24 cellular contexts compared by ENCODE assay signal in the genomic region with DNA sequence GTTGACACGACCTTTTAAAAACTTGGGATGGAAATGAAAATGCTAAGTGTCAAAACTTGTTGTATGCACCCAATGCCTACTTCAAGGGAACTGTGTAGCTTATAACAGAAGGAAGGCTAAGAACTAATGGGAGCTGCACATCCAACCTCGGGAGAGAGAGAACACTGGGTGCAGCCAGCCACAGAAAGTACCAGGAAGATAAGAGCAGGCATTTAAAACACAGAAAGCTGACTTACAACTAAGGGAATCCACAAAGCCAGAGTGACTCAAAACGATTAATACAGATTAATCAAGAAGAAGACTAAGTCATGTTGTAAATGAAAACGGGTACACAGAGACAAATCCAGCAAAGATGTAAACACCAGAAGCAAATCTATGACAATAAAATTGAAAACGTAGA.
DNase-seq lines count a peak whose midpoint lies in the region; ATAC-seq and FAIRE-seq lines count a peak whose summit lies in the region.
"Had no signal": no experiment of that assay in that cellular context is flagged by ENCODE, and none has a peak within 500 bp of the region (broad histone marks: within the 10 kb centered on the region; RNA-seq: fewer than 3 reads in every experiment).

No MANE protein-coding gene starts in this region.

- DNase-seq in Right ventricle myocardium superior (peak; percentile 34), Right ventricle myocardium inferior (ENCODE audit: missing footprints) (no peak), mesenchymal stem cell (peak; percentile 50), NCI-H2029 (lab: John Stamatoyannopoulos, UW) (no peak), left lobe of liver (ENCODE audit: low spot score) (no peak), small intestine (no peak)
- no peak for DNase-seq in effector memory CD8-positive, alpha-beta T cell
- DNase-seq: activated CD8-positive, alpha-beta memory T cell treated with anti-CD3 and anti-CD28 coated beads for 24 hours; activated gamma-delta T cell; caudate nucleus; DMS 273 treated with DMSO at 0.1 percent for 48 hours; effector memory CD4-positive, alpha-beta T cell; foreskin melanocyte; H9; midbrain; NCI-H2029 treated with DMSO at 0.1 percent for 48 hours; NCI-H526; PC-3; stimulated activated naive CD8-positive, alpha-beta T cell treated with anti-CD3 and anti-CD28 coated beads, Interleukin-15, amount 100 ng/mL, for 72 hours had no signal

- H3K36me3 ChIP-seq in mesenchymal stem cell (ENCODE audit: control insufficient read depth in 1 of 2, insufficient read depth in 2 of 2, low read depth in 1 of 2, low read length in 2 of 2) (peaks cover 3 to 26% of the 10 kb centered on the region in 2 experiments), small intestine (ENCODE audit: control insufficient read depth in 2 of 2, insufficient read depth in 2 of 2, low read length in 2 of 2) (no peaks in the 10 kb centered on the region)

- no peak overlapping the region for H3K18ac ChIP-seq in mesenchymal stem cell (ENCODE audit: low read depth in 1 of 2, low read length in 2 of 2)

- no peak overlapping the region for H3K4ac ChIP-seq in mesenchymal stem cell (ENCODE audit: low read depth in 1 of 2, low read length in 2 of 2)

- H4K8ac ChIP-seq in mesenchymal stem cell (ENCODE audit: low read length): no peak overlapping the region

- peaks cover 58% of the 10 kb centered on the region for H3K79me1 ChIP-seq in mesenchymal stem cell (replicated peaks; ENCODE audit: low read length, poor library complexity, severe bottlenecking)

- FAIRE-seq in small intestine (lab: Jason Lieb, UNC): no peak
- FAIRE-seq: keratinocyte, TTC549 had no signal

- WGBS in mesenchymal stem cell: 69% methylated on average over 2 of the region's 5 CpGs
- 41 to 52% (median 47%) methylated on average over 5 of the region's 5 CpGs for WGBS in small intestine, 3 donors

- no peaks in the 10 kb centered on the region for H3K27me3 Mint-ChIP-seq in effector memory CD8-positive, alpha-beta T cell

- H3K27ac Mint-ChIP-seq in effector memory CD8-positive, alpha-beta T cell: peak overlapping the region; percentile 77 to 99
- H3K27ac Mint-ChIP-seq: stimulated activated naive CD8-positive, alpha-beta T cell treated with anti-CD3 and anti-CD28 coated beads, Interleukin-15, amount 100 ng/mL, for 72 hours had no signal

- no peak overlapping the region for H3K9ac ChIP-seq in mesenchymal stem cell (ENCODE audit: low read length)
- H3K9ac ChIP-seq: parathyroid adenoma had no signal

- no peak overlapping the region for H3K4me2 ChIP-seq in mesenchymal stem cell (ENCODE audit: low read length, poor library complexity, severe bottlenecking)

- no peak overlapping the region for H3K14ac ChIP-seq in mesenchymal stem cell (ENCODE audit: low read length in 2 of 2)

- no peak overlapping the region for H3K4me3 ChIP-seq in mesenchymal stem cell (ENCODE audit: insufficient read depth in 1 of 2, low read depth in 1 of 2, low read length in 2 of 2)
- H3K4me3 ChIP-seq in small intestine (ENCODE audit: low read depth in 1 of 2, low read length in 2 of 2): no peak overlapping the region
- H3K4me3 ChIP-seq: SK-N-MC had no signal

- H3K23ac ChIP-seq in mesenchymal stem cell (ENCODE audit: low read length in 2 of 2): no peak overlapping the region

- peaks cover 24% of the 10 kb centered on the region for H3K4me1 ChIP-seq in mesenchymal stem cell (ENCODE audit: control insufficient read depth, insufficient read depth, low read depth, low read length)
- peaks cover 0 to 5% of the 10 kb centered on the region in 2 donors for H3K4me1 ChIP-seq in small intestine (ENCODE audit: control insufficient read depth in 2 of 2, insufficient read depth in 1 of 2, low read depth in 1 of 2, low read length in 1 of 2)
- H3K4me1 ChIP-seq: parathyroid adenoma had no signal

- no peak overlapping the region for H4K91ac ChIP-seq in mesenchymal stem cell (ENCODE audit: low read length)

- H2AK5ac ChIP-seq in mesenchymal stem cell (ENCODE audit: low read length, severe bottlenecking): no peak overlapping the region

- no peak overlapping the region for H2BK12ac ChIP-seq in mesenchymal stem cell (ENCODE audit: low read length in 2 of 2)

- no peak overlapping the region for H2BK120ac ChIP-seq in mesenchymal stem cell (ENCODE audit: low read depth, low read length)

- H3K27me3 ChIP-seq in mesenchymal stem cell (ENCODE audit: control insufficient read depth in 1 of 2, insufficient read depth in 1 of 2, low read length in 2 of 2) (no peaks in the 10 kb centered on the region), small intestine (ENCODE audit: control insufficient read depth in 2 of 2, insufficient read depth in 2 of 2, low read length in 2 of 2) (no peaks in the 10 kb centered on the region)

- no peaks in the 10 kb centered on the region for H3K9me3 ChIP-seq in mesenchymal stem cell (ENCODE audit: control insufficient read depth, low read length)
- H3K9me3 ChIP-seq in small intestine (ENCODE audit: control insufficient read depth, low read depth): no peaks in the 10 kb centered on the region

- H3K27ac ChIP-seq in mesenchymal stem cell (ENCODE audit: low read length, poor library complexity, severe bottlenecking) (no peak overlapping the region), small intestine (ENCODE audit: low read depth in 1 of 2, low read length in 1 of 2) (no peak overlapping the region)
- H3K27ac ChIP-seq: parathyroid adenoma, SK-N-MC had no signal

- no peak overlapping the region for H2AFZ ChIP-seq in mesenchymal stem cell (ENCODE audit: low read depth, low read length)
- H2AFZ ChIP-seq: parathyroid adenoma had no signal

- H3K4me3 Mint-ChIP-seq in effector memory CD8-positive, alpha-beta T cell: peak overlapping the region in 1 of 2 donors; percentile 44
- H3K4me3 Mint-ChIP-seq: H9 had no signal

- intact Hi-C loops in Right ventricle myocardium superior (cut with DNase I) (no loop called here), Right ventricle myocardium inferior (cut with DNase I) (no loop called here)

- H3K9me3 Mint-ChIP-seq in effector memory CD8-positive, alpha-beta T cell: no peaks in the 10 kb centered on the region
- H3K9me3 Mint-ChIP-seq: H9; stimulated activated naive CD8-positive, alpha-beta T cell treated with anti-CD3 and anti-CD28 coated beads, Interleukin-15, amount 100 ng/mL, for 72 hours had no signal

- H3K4me1 Mint-ChIP-seq in effector memory CD8-positive, alpha-beta T cell (ENCODE audit: low read depth in 2 of 2): peaks cover 49 to 51% of the 10 kb centered on the region in 2 donors

- H2BK15ac ChIP-seq in mesenchymal stem cell (ENCODE audit: low read depth, poor library complexity, severe bottlenecking): no peak overlapping the region

- peaks cover 2% of the 10 kb centered on the region for H3K36me3 Mint-ChIP-seq in effector memory CD8-positive, alpha-beta T cell (ENCODE audit: insufficient read depth)

- peak; percentile 39 for ATAC-seq in Right ventricle myocardium superior (ENCODE audit: poor library complexity)
- no peak for ATAC-seq in Right ventricle myocardium inferior
- ATAC-seq in effector memory CD8-positive, alpha-beta T cell (replicated peaks): no peak
- ATAC-seq in left lobe of liver: no peak
- ATAC-seq in GM19035 (IDR thresholded peaks at IDR 0.05; ENCODE audit: unreplicated experiment): no peak
- ATAC-seq: PC-3; stimulated activated naive CD8-positive, alpha-beta T cell treated with anti-CD3 and anti-CD28 coated beads, Interleukin-15, amount 100 ng/mL, for 72 hours had no signal

- H2BK5ac ChIP-seq in mesenchymal stem cell (ENCODE audit: low read depth, low read length, poor library complexity, severe bottlenecking): no peak overlapping the region

Comparison
In these comparisons a context has a peak if more than half of its experiments do, and no peak if none do; other contexts are left out.
1. DNase-seq: peak in Right ventricle myocardium superior (single experiment) and mesenchymal stem cell (single experiment); none in Right ventricle myocardium inferior (single experiment), effector memory CD8-positive, alpha-beta T cell (0 of 3), NCI-H2029 (single experiment), left lobe of liver (single experiment) and small intestine (single experiment).